Comparison of ENCODE assay signal across 21 cellular contexts in genomic region chr4:6454112-6454910, GRCh38. TPM values are rescaled to one million over a fixed set of nuclear protein-coding genes. Genes with fewer than 3 reads are reported as not detected.
"Had no signal": no experiment of that assay in that cellular context is flagged by ENCODE, and none has a peak within 500 bp of the region (broad histone marks: within the 10 kb centered on the region; RNA-seq: fewer than 3 reads in every experiment).

No MANE protein-coding gene starts in this region.

- DNase-seq: IMR-90, Karpas-422, KG1, MG63, NCI-H1417 treated with DMSO at 0.1 percent for 48 hours, NCI-H1694 treated with DMSO at 0.1 percent for 48 hours, NCI-H1930, NCI-H2081 treated with DMSO at 0.1 percent for 48 hours, NCI-H2171, NCI-H345, NCI-H446 treated with DMSO at 0.1 percent for 48 hours, NCI-H510A treated with DMSO at 0.1 percent for 48 hours, NCI-H82, OCI-M1, PC-9, Peyer's patch, SIG-M5 had no signal

- H3K4me1 ChIP-seq: Peyer's patch, SJSA1 had no signal

- H3K27ac ChIP-seq: PC-9, Peyer's patch, SJSA1, SK-N-MC had no signal

- ATAC-seq: HepG2, Right ventricle myocardium inferior had no signal

- H3K4me2 ChIP-seq: PC-9 had no signal

- FAIRE-seq: HepG2 had no signal

- H3K27me3 ChIP-seq: MG63, Peyer's patch, SJSA1 had no signal

- H3K36me3 ChIP-seq: MG63, Peyer's patch, SJSA1 had no signal

- H3K4me3 ChIP-seq: MG63, PC-9, Peyer's patch, SJSA1, SK-N-MC had no signal

RNA-seq across cellular contexts. Expression of gene PPP2R2C, which starts 18.1 kb away (rescaled TPM):
- total RNA-seq: IMR-90, SJSA1 had no signal
